In the genomic region with DNA sequence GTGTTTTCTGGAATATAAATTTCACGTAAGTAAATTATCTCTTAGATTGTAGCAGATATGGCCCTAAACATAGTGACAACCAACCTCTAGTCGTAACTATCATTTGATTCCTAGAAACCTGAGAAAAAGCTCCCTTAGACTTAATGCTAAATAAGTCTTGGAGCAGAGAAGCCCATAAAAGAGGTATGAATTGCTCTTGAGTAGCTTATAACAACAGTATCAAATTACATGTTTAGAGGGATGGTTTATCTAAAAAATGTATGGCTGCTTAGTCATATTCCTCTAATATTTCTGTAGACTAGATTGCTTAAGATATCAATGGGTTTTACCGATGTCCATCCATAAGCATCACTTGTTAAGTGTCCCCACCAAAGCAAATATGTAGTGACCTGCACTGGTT, we compare ENCODE assay signal across 2 cellular contexts.
TF ChIP-seq lines count a peak whose summit lies in the region.

No MANE protein-coding gene starts in this region.

TF ChIP-seq in IMR-90, 13 proteins besides CTCF, POLR2A, EP300 and RAD21:
- TF ChIP-seq MXI1 (IDR thresholded peaks at IDR 0.05; ENCODE audit: borderline replicate concordance, low read depth, low read length) = no peak
- TF ChIP-seq NFE2L2 (IDR thresholded peaks at IDR 0.05; ENCODE audit: low read depth, low read length) = no peak

TF ChIP-seq in GM12891, 5 proteins besides CTCF, POLR2A, EP300 and RAD21:
- TF ChIP-seq PAX5 (IDR thresholded peaks at IDR 0.05; ENCODE audit: insufficient read depth, low read length, severe bottlenecking) = no peak
- TF ChIP-seq SPI1 (IDR thresholded peaks at IDR 0.05; ENCODE audit: low read depth, low read length) = no peak
- TF ChIP-seq POLR2AphosphoS5 (IDR thresholded peaks at IDR 0.05; ENCODE audit: low read depth, low read length) = no peak
- no peak for TF ChIP-seq POU2F2 (IDR thresholded peaks at IDR 0.05; ENCODE audit: low read depth, low read length)
- no peak for TF ChIP-seq TAF1 (IDR thresholded peaks at IDR 0.05; ENCODE audit: low read depth, low read length)
